ENCODE assay signal across 13 cellular contexts in genomic region chr6:135358907-135359459, GRCh38.
A peak's percentile ranks its signal among the peaks of the same experiment; 100 is the strongest.
DNase-seq lines count a peak whose midpoint lies in the region; ATAC-seq and TF ChIP-seq lines count a peak whose summit lies in the region.
"Had no signal": no experiment of that assay in that cellular context is flagged by ENCODE, and none has a peak within 500 bp of the region (broad histone marks: within the 10 kb centered on the region; RNA-seq: fewer than 3 reads in every experiment).

No MANE protein-coding gene starts in this region.

- H3K4me1 Mint-ChIP-seq in activated T-cell treated with anti-CD3 and anti-CD28 coated beads, Interleukin-2, amount 50 U/mL, for 72 hours (ENCODE audit: low read depth) = peaks cover 13% of the 10 kb centered on the region
- peaks cover 12% of the 10 kb centered on the region for H3K4me1 Mint-ChIP-seq in T-helper 2 cell treated with Interferon-gamma antibody and Interleukin-4, amounts not matched to agents 5 μg/mL and 100 μg/mL, for 36 hours (ENCODE audit: low read depth)

- H3K4me3 Mint-ChIP-seq in activated T-cell treated with anti-CD3 and anti-CD28 coated beads, Interleukin-2, amount 50 U/mL, for 72 hours = peak overlapping the region in 1 of 2 donors; percentile 53
- peak overlapping the region; percentile 19 for H3K4me3 Mint-ChIP-seq in T-helper 2 cell treated with Interferon-gamma antibody and Interleukin-4, amounts not matched to agents 5 μg/mL and 100 μg/mL, for 36 hours

- TF ChIP-seq CTCF in fibroblast of mammary gland (conservative IDR thresholded peaks at IDR 0.05; ENCODE audit: control insufficient read depth, insufficient read depth, low read depth, low read length) = no peak
- TF ChIP-seq CTCF in smooth muscle cell (IDR thresholded peaks at IDR 0.05; ENCODE audit: borderline replicate concordance, insufficient read depth, poor library complexity, severe bottlenecking) = no peak

- H3K9me3 Mint-ChIP-seq in activated T-cell treated with anti-CD3 and anti-CD28 coated beads, Interleukin-2, amount 50 U/mL, for 72 hours = peaks cover 0 to 3% of the 10 kb centered on the region in 2 donors
- peaks cover 11% of the 10 kb centered on the region for H3K9me3 Mint-ChIP-seq in T-helper 2 cell treated with Interferon-gamma antibody and Interleukin-4, amounts not matched to agents 5 μg/mL and 100 μg/mL, for 36 hours

- peak overlapping the region; percentile 43 for H3K9ac ChIP-seq in smooth muscle cell (ENCODE audit: low read depth)

- H3K4me1 ChIP-seq in smooth muscle cell (ENCODE audit: low read depth) = no peaks in the 10 kb centered on the region
- H3K4me1 ChIP-seq: prostate gland, tibial nerve had no signal

- no peaks in the 10 kb centered on the region for H3K79me2 ChIP-seq in smooth muscle cell (ENCODE audit: low read depth)

- peak overlapping the region; percentile 27 for H3K4me3 ChIP-seq in fibroblast of mammary gland (ENCODE audit: control insufficient read depth, low read depth, low read length)
- no peak overlapping the region for H3K4me3 ChIP-seq in smooth muscle cell
- H3K4me3 ChIP-seq: prostate gland, tibial nerve had no signal

- H3F3A ChIP-seq in smooth muscle cell (ENCODE audit: low read depth) = no peaks in the 10 kb centered on the region

- H3K27ac Mint-ChIP-seq in activated T-cell treated with anti-CD3 and anti-CD28 coated beads, Interleukin-2, amount 50 U/mL, for 72 hours = peak overlapping the region; percentile 91
- no peak overlapping the region for H3K27ac Mint-ChIP-seq in T-helper 2 cell treated with Interferon-gamma antibody and Interleukin-4, amounts not matched to agents 5 μg/mL and 100 μg/mL, for 36 hours

- ATAC-seq in activated T-cell treated with anti-CD3 and anti-CD28 coated beads, Interleukin-2, amount 50 U/mL, for 72 hours (replicated peaks in 1 of 2) = peak in 1 of 2 donors; percentile 43

- no peaks in the 10 kb centered on the region for H3K9me3 ChIP-seq in smooth muscle cell (replicated peaks; ENCODE audit: low read depth)
- H3K9me3 ChIP-seq: prostate gland had no signal

- H2AFZ ChIP-seq in smooth muscle cell (ENCODE audit: low read depth) = no peak overlapping the region

- H3K4me2 ChIP-seq in smooth muscle cell = peak overlapping the region; percentile 59

- peak overlapping the region; percentile 86 for H3K27ac ChIP-seq in smooth muscle cell (ENCODE audit: low read depth)
- H3K27ac ChIP-seq: prostate gland, tibial nerve, WERI-Rb-1 had no signal

- no peaks in the 10 kb centered on the region for H3K36me3 ChIP-seq in smooth muscle cell (ENCODE audit: low read depth)
- H3K36me3 ChIP-seq: prostate gland, WERI-Rb-1 had no signal

- H4K20me1 ChIP-seq in smooth muscle cell (ENCODE audit: low read depth) = no peaks in the 10 kb centered on the region

- DNase-seq in activated T-cell treated with anti-CD3 and anti-CD28 coated beads, Interleukin-2, amount 50 U/mL, for 72 hours = no peak
- no peak for DNase-seq in activated T-cell treated with anti-CD3 and anti-CD28 coated beads, Interleukin-2, amount 50 U/mL, for 1 hour
- no peak for DNase-seq in T-helper 2 cell treated with Interferon-gamma antibody and Interleukin-4, amounts not matched to agents 5 μg/mL and 100 μg/mL, for 36 hours (ENCODE audit: low spot score)
- peak; percentile 68 for DNase-seq in fibroblast of mammary gland (ENCODE audit: low read depth)
- no peak for DNase-seq in smooth muscle cell (lab: John Stamatoyannopoulos, UW; ENCODE audit: unreplicated experiment)
- no peak for DNase-seq in dedifferentiated amniotic fluid mesenchymal stem cell (ENCODE audit: extremely low spot score)
- DNase-seq in LoVo (ENCODE audit: low spot score) = no peak
- no peak for DNase-seq in cerebellum (ENCODE audit: low spot score)
- DNase-seq: glutamatergic neuron, kidney, WERI-Rb-1 had no signal

- no peaks in the 10 kb centered on the region for H3K27me3 ChIP-seq in smooth muscle cell (ENCODE audit: low read depth)
- H3K27me3 ChIP-seq: tibial nerve had no signal

- H3K36me3 Mint-ChIP-seq in activated T-cell treated with anti-CD3 and anti-CD28 coated beads, Interleukin-2, amount 50 U/mL, for 72 hours (ENCODE audit: insufficient read depth in 2 of 2) = no peaks in the 10 kb centered on the region
- H3K36me3 Mint-ChIP-seq in T-helper 2 cell treated with Interferon-gamma antibody and Interleukin-4, amounts not matched to agents 5 μg/mL and 100 μg/mL, for 36 hours (ENCODE audit: low read depth) = peaks cover 6% of the 10 kb centered on the region

- H3K27me3 Mint-ChIP-seq in activated T-cell treated with anti-CD3 and anti-CD28 coated beads, Interleukin-2, amount 50 U/mL, for 72 hours (ENCODE audit: low read depth) = no peaks in the 10 kb centered on the region
- H3K27me3 Mint-ChIP-seq in T-helper 2 cell treated with Interferon-gamma antibody and Interleukin-4, amounts not matched to agents 5 μg/mL and 100 μg/mL, for 36 hours (ENCODE audit: low read depth) = no peaks in the 10 kb centered on the region

- WGBS in smooth muscle cell (ENCODE audit: low lambda C conversion rate) = 24% methylated on average over 2 of the region's 2 CpGs
